9 cellular contexts compared by ENCODE assay signal in genomic region chr1:37831809-37832208, GRCh38.
"Had no signal": no experiment of that assay in that cellular context is flagged by ENCODE, and none has a peak within 500 bp of the region (broad histone marks: within the 10 kb centered on the region; RNA-seq: fewer than 3 reads in every experiment).

No MANE protein-coding gene starts in this region.

- DNase-seq: GM23248, GOT3, H7, HFFc6, IMR-90 had no signal

- H3K4me3 ChIP-seq: GM23248, HAP-1, K562 had no signal

- ATAC-seq: HCT116, K562 had no signal

- H3K4me1 ChIP-seq: HAP-1 had no signal

- H3K27ac ChIP-seq: GM23248, HL-60 had no signal

- H3K9me3 ChIP-seq: HAP-1 had no signal
